In genomic region chr2:66239655-66240054, GRCh38 we compare ENCODE assay signal across 12 cellular contexts.
"Had no signal": no experiment of that assay in that cellular context is flagged by ENCODE, and none has a peak within 500 bp of the region (broad histone marks: within the 10 kb centered on the region; RNA-seq: fewer than 3 reads in every experiment).

No MANE protein-coding gene starts in this region.

- H3K4me3 ChIP-seq: ascending aorta, colonic mucosa, SJCRH30 had no signal

- H3K9me3 ChIP-seq: ascending aorta, colonic mucosa, SJCRH30 had no signal

- ATAC-seq: stimulated activated memory B cell treated with anti-CD40 and anti-IgM and Interleukin-4, amounts not matched to agents 10 μg/mL and 1 μg/mL and 100 μg/mL, for 72 hours had no signal

- H3K27me3 ChIP-seq: ascending aorta, colonic mucosa, SJCRH30 had no signal

- H3K36me3 Mint-ChIP-seq: activated naive CD8-positive, alpha-beta T cell treated with anti-CD3 and anti-CD28 coated beads, Interleukin-2, amount 10 ng/mL, durations not matched to agents 7 days and 5 days; stimulated activated memory B cell treated with anti-CD40 and anti-IgM and Interleukin-4, amounts not matched to agents 10 μg/mL and 1 μg/mL and 100 μg/mL, for 72 hours; type B pancreatic cell had no signal

- H3K4me1 Mint-ChIP-seq: activated naive CD8-positive, alpha-beta T cell treated with anti-CD3 and anti-CD28 coated beads, Interleukin-2, amount 10 ng/mL, durations not matched to agents 7 days and 5 days; stimulated activated memory B cell treated with anti-CD40 and anti-IgM and Interleukin-4, amounts not matched to agents 10 μg/mL and 1 μg/mL and 100 μg/mL, for 72 hours had no signal

- H3K27ac ChIP-seq: ascending aorta, colonic mucosa, SJCRH30 had no signal

- H3K4me1 ChIP-seq: ascending aorta, colonic mucosa, SJCRH30 had no signal

- H3K9me3 Mint-ChIP-seq: activated naive CD8-positive, alpha-beta T cell treated with anti-CD3 and anti-CD28 coated beads, Interleukin-2, amount 10 ng/mL, durations not matched to agents 7 days and 5 days; nephron; stimulated activated memory B cell treated with anti-CD40 and anti-IgM and Interleukin-4, amounts not matched to agents 10 μg/mL and 1 μg/mL and 100 μg/mL, for 72 hours; type B pancreatic cell had no signal

- H3K27ac Mint-ChIP-seq: activated naive CD8-positive, alpha-beta T cell treated with anti-CD3 and anti-CD28 coated beads, Interleukin-2, amount 10 ng/mL, durations not matched to agents 7 days and 5 days; stimulated activated memory B cell treated with anti-CD40 and anti-IgM and Interleukin-4, amounts not matched to agents 10 μg/mL and 1 μg/mL and 100 μg/mL, for 72 hours; type B pancreatic cell had no signal

- H3K36me3 ChIP-seq: ascending aorta, colonic mucosa, SJCRH30 had no signal

- DNase-seq: activated CD4-positive, alpha-beta T cell treated with anti-CD3 and anti-CD28 coated beads, Interleukin-2, amount 50 U/mL, for 4 hours; activated CD4-positive, CD25-positive, alpha-beta regulatory T cell treated with anti-CD3 and anti-CD28 coated beads, Interleukin-2, amount 50 U/mL, for 72 hours; activated naive CD8-positive, alpha-beta T cell treated with anti-CD3 and anti-CD28 coated beads, Interleukin-2, amount 10 ng/mL, durations not matched to agents 7 days and 5 days; colonic mucosa; foreskin melanocyte; SJCRH30; stimulated activated CD4-positive, alpha-beta T cell treated with anti-CD3 and anti-CD28 coated beads, Interleukin-1b, Interleukin-23, amount 100 ng/mL, for 48 hours; SW 1271 had no signal

- H3K4me3 Mint-ChIP-seq: activated naive CD8-positive, alpha-beta T cell treated with anti-CD3 and anti-CD28 coated beads, Interleukin-2, amount 10 ng/mL, durations not matched to agents 7 days and 5 days; stimulated activated memory B cell treated with anti-CD40 and anti-IgM and Interleukin-4, amounts not matched to agents 10 μg/mL and 1 μg/mL and 100 μg/mL, for 72 hours; type B pancreatic cell had no signal

- H3K27me3 Mint-ChIP-seq: activated naive CD8-positive, alpha-beta T cell treated with anti-CD3 and anti-CD28 coated beads, Interleukin-2, amount 10 ng/mL, durations not matched to agents 7 days and 5 days; stimulated activated memory B cell treated with anti-CD40 and anti-IgM and Interleukin-4, amounts not matched to agents 10 μg/mL and 1 μg/mL and 100 μg/mL, for 72 hours had no signal
